In genomic region chr6:29834564-29835436, GRCh38 we compare ENCODE assay signal across 8 cellular contexts. TPM values are rescaled to one million over a fixed set of nuclear protein-coding genes. Genes with fewer than 3 reads are reported as not detected.
DNase-seq lines count a peak whose midpoint lies in the region; FAIRE-seq and TF ChIP-seq lines count a peak whose summit lies in the region.

No MANE protein-coding gene starts in this region.

- H3K9ac ChIP-seq in endothelial cell of umbilical vein (replicated peaks; ENCODE audit: extremely low read depth, insufficient read depth, low read length) (no peak overlapping the region), neural progenitor cell (no peak overlapping the region)

- H3K27me3 ChIP-seq in endothelial cell of umbilical vein (ENCODE audit: control insufficient read depth in 2 of 2, insufficient read depth in 2 of 2, low read length in 2 of 2) (peaks cover 24 to 29% of the 10 kb centered on the region in 2 experiments), neural progenitor cell (peaks cover 71% of the 10 kb centered on the region)

- H2AFZ ChIP-seq in endothelial cell of umbilical vein (ENCODE audit: low read depth, low read length) (no peak overlapping the region), neural progenitor cell (replicated peaks) (no peak overlapping the region)

- H3K4me1 ChIP-seq in endothelial cell of umbilical vein (ENCODE audit: control insufficient read depth, extremely low read depth, insufficient read depth, low read length) (no peaks in the 10 kb centered on the region), neural progenitor cell (no peaks in the 10 kb centered on the region)

- POLR2A ChIA-PET in endothelial cell of umbilical vein (lab: Charles Lee) = no interaction called here

- BruUV-seq in endothelial cell of umbilical vein (replicated peaks; lab: Mats Ljungman, UMichigan) = no TSS peak

- H3K27ac ChIP-seq in endothelial cell of umbilical vein (ENCODE audit: insufficient read depth, low read depth, low read length) (no peak overlapping the region), neural progenitor cell (no peak overlapping the region)

- no peaks in the 10 kb centered on the region for H3K36me3 Mint-ChIP-seq in neural progenitor cell

- peaks cover 24% of the 10 kb centered on the region for H3K27me3 Mint-ChIP-seq in neural progenitor cell (ENCODE audit: insufficient read depth, low read depth)

- intact Hi-C loops in endothelial cell of umbilical vein (cut with micrococcal nuclease) = loop anchor here (1.0 to 5.0 kb wide), 5 partner anchors 82 to 183 kb away; no protein-coding TSS in a partner anchor

- no peak overlapping the region for H3K27ac Mint-ChIP-seq in neural progenitor cell

- H3K4me3 Mint-ChIP-seq in neural progenitor cell = no peak overlapping the region

- H3K9me3 Mint-ChIP-seq in neural progenitor cell = no peaks in the 10 kb centered on the region

- FAIRE-seq in endothelial cell of umbilical vein (lab: Jason Lieb, UNC) = peak; percentile 86

- H3K4me3 ChIP-seq in endothelial cell of umbilical vein (replicated peaks in 1 of 3; ENCODE audit: insufficient read depth in 1 of 3, low read depth in 1 of 3, low read length in 3 of 3) (no peak overlapping the region), neural progenitor cell (no peak overlapping the region)

- H3F3A ChIP-seq in neural progenitor cell (ENCODE audit: low read depth) = no peaks in the 10 kb centered on the region

- no peaks in the 10 kb centered on the region for H3K9me1 ChIP-seq in endothelial cell of umbilical vein (replicated peaks; ENCODE audit: control insufficient read depth, extremely low read depth, insufficient read depth, low read length)

- TF ChIP-seq POLR2A in endothelial cell of umbilical vein (IDR thresholded peaks at IDR 0.05; ENCODE audit: low read depth, low read length) = no peak

- H3K9me3 ChIP-seq in endothelial cell of umbilical vein (replicated peaks; ENCODE audit: control insufficient read depth, insufficient read depth, low read length) = no peaks in the 10 kb centered on the region
- no peaks in the 10 kb centered on the region for H3K9me3 ChIP-seq in neural progenitor cell (ENCODE audit: low read depth)

- H3K36me3 ChIP-seq in endothelial cell of umbilical vein (ENCODE audit: control insufficient read depth in 2 of 2, extremely low read depth in 1 of 2, insufficient read depth in 2 of 2, low read length in 2 of 2) (no peaks in the 10 kb centered on the region), neural progenitor cell (no peaks in the 10 kb centered on the region)

- DNase-seq in COLO668 (lab: John Stamatoyannopoulos, UW; ENCODE audit: unreplicated experiment) (peak; percentile 0), KG1 (lab: John Stamatoyannopoulos, UW) (peak; percentile 2), endothelial cell of umbilical vein (ENCODE audit: low read depth, low spot score) (peak; percentile 8), neural progenitor cell (ENCODE audit: low spot score) (peak; percentile 60), SHP77 (lab: John Stamatoyannopoulos, UW) (no peak), A172 (ENCODE audit: low spot score) (no peak), NCI-H2107 (lab: John Stamatoyannopoulos, UW) (no peak)
- DNase-seq in activated CD4-positive, alpha-beta T cell treated with anti-CD3 and anti-CD28 coated beads, Interleukin-2, amount 50 U/mL, for 4 hours = peak; percentile 48 to 50

- CTCF ChIA-PET in endothelial cell of umbilical vein (lab: Charles Lee) = interaction anchor here (0.7 to 6.4 kb wide), 16 partner anchors 8 to 187 kb away, joined by 3 to 145 read pairs (median 6); no protein-coding TSS in a partner anchor

- no peaks in the 10 kb centered on the region for H3K79me2 ChIP-seq in endothelial cell of umbilical vein (ENCODE audit: control insufficient read depth, insufficient read depth, low read length)
- H3K79me2 ChIP-seq in neural progenitor cell (ENCODE audit: low read depth) = no peaks in the 10 kb centered on the region

- H3K4me2 ChIP-seq in endothelial cell of umbilical vein (ENCODE audit: insufficient read depth, low read length) = no peak overlapping the region
- no peak overlapping the region for H3K4me2 ChIP-seq in neural progenitor cell

- TF ChIP-seq CTCF in endothelial cell of umbilical vein (IDR thresholded peaks at IDR 0.05; ENCODE audit: extremely low read depth in 1 of 2, insufficient read depth in 1 of 2, low read depth in 1 of 2, low read length in 2 of 2) = peak; percentile 69 to 82
- TF ChIP-seq CTCF in neural progenitor cell (IDR thresholded peaks at IDR 0.05) = peak; percentile 97

- H4K20me1 ChIP-seq in endothelial cell of umbilical vein (replicated peaks; ENCODE audit: control insufficient read depth, extremely low read depth, insufficient read depth, low read length) = no peaks in the 10 kb centered on the region
- H4K20me1 ChIP-seq in neural progenitor cell (ENCODE audit: low read depth) = no peaks in the 10 kb centered on the region

- H3K4me1 Mint-ChIP-seq in neural progenitor cell = peaks cover 2% of the 10 kb centered on the region

- dilution Hi-C loops in endothelial cell of umbilical vein (cut with MboI; ENCODE audit: extremely low pct_ligation_motif_present, low sequenced_read_pairs) = no loop called here

TF ChIP-seq in endothelial cell of umbilical vein, 7 proteins besides CTCF, POLR2A, EP300 and RAD21:
- TF ChIP-seq FOS (IDR thresholded peaks at IDR 0.05; ENCODE audit: borderline replicate concordance, insufficient read depth, low read length) = no peak
- TF ChIP-seq POLR2AphosphoS5 (IDR thresholded peaks at IDR 0.05; ENCODE audit: insufficient read depth, low read depth, low read length) = no peak
- no peak for TF ChIP-seq GATA2 (IDR thresholded peaks at IDR 0.05; ENCODE audit: insufficient read depth, insufficient read length, low read depth, low read length)
- TF ChIP-seq MYC (IDR thresholded peaks at IDR 0.05; ENCODE audit: low read depth, low read length) = no peak
- no peak for TF ChIP-seq MAX (IDR thresholded peaks at IDR 0.05; ENCODE audit: insufficient read depth, insufficient read length)
- TF ChIP-seq EZH2 (IDR thresholded peaks at IDR 0.05; ENCODE audit: borderline replicate concordance, low read depth, low read length, severe bottlenecking) = no peak
- TF ChIP-seq JUN (IDR thresholded peaks at IDR 0.05; ENCODE audit: borderline replicate concordance, insufficient read depth, insufficient read length, low read depth) = no peak

RNA-seq across cellular contexts. Expression of gene HLA-G, which starts 7.2 kb away (rescaled TPM):
- total RNA-seq in endothelial cell of umbilical vein = 0.24 TPM in 1 of 2 replicates, not detected in the other
- not detected in 2 replicates for polyA plus RNA-seq in endothelial cell of umbilical vein
- polyA plus RNA-seq in endothelial cell of umbilical vein (2011; cell fraction: cytosol; rRNA removed) = not detected in 2 replicates
- polyA plus RNA-seq in endothelial cell of umbilical vein (2011; cell fraction: nucleus; rRNA removed) = not detected in 2 replicates
- polyA plus RNA-seq in endothelial cell of umbilical vein (2012) = not detected in 2 replicates
- not detected in 2 replicates for polyA minus RNA-seq in endothelial cell of umbilical vein
- not detected for polyA minus RNA-seq in endothelial cell of umbilical vein (2011; cell fraction: cytosol; rRNA and poly(A)+ RNA removed)
- polyA minus RNA-seq in endothelial cell of umbilical vein (2011; cell fraction: nucleus; rRNA and poly(A)+ RNA removed) = not detected in 2 replicates
- total RNA-seq in neural progenitor cell (ENCODE audit: low replicate concordance) = not detected in 2 replicates
- total RNA-seq in A172 (2014; rRNA removed; shearing (Covaris generic)) = not detected in 2 replicates

Comparison
In these comparisons a context has a peak if more than half of its experiments do, and no peak if none do; other contexts are left out.
1. DNase-seq: peak in COLO668 (single experiment), KG1 (single experiment), activated CD4-positive, alpha-beta T cell treated with anti-CD3 and anti-CD28 coated beads, Interleukin-2, amount 50 U/mL, for 4 hours (2 of 2), endothelial cell of umbilical vein (single experiment) and neural progenitor cell (single experiment); none in SHP77 (0 of 2), A172 (single experiment) and NCI-H2107 (single experiment).